Comparison of ENCODE assay signal across 8 cellular contexts in genomic region chr20:34956041-34956458, GRCh38. TPM values are rescaled to one million over a fixed set of nuclear protein-coding genes. Genes with fewer than 3 reads are reported as not detected.
DNase-seq lines count a peak whose midpoint lies in the region; ATAC-seq and TF ChIP-seq lines count a peak whose summit lies in the region.

No MANE protein-coding gene starts in this region.

- no peaks in the 10 kb centered on the region for H3K27me3 Mint-ChIP-seq in activated CD4-positive, alpha-beta memory T cell treated with anti-CD3 and anti-CD28 coated beads for 36 hours

- peaks cover 8% of the 10 kb centered on the region for H3K79me2 ChIP-seq in hepatocyte
- peaks cover 9% of the 10 kb centered on the region for H3K79me2 ChIP-seq in smooth muscle cell (ENCODE audit: low read depth)

- peaks cover 29% of the 10 kb centered on the region for H3K4me1 Mint-ChIP-seq in activated CD4-positive, alpha-beta memory T cell treated with anti-CD3 and anti-CD28 coated beads for 36 hours (ENCODE audit: low read depth)

- POLR2A ChIA-PET in activated CD4-positive, alpha-beta memory T cell treated with anti-CD3 and anti-CD28 coated beads for 36 hours (lab: Charles Lee), result interaction anchor here (0.6 to 2.5 kb wide), 7 partner anchors 15 to 192 kb away, joined by 3 to 16 read pairs (median 3); partner anchors contain the start of genes ACSS2 and GGT7

- H3K27me3 ChIP-seq in H7 (ENCODE audit: control insufficient read depth, insufficient read depth, low read length), result no peaks in the 10 kb centered on the region
- no peaks in the 10 kb centered on the region for H3K27me3 ChIP-seq in hepatocyte
- no peaks in the 10 kb centered on the region for H3K27me3 ChIP-seq in smooth muscle cell (ENCODE audit: low read depth)

- H3K4me2 ChIP-seq in hepatocyte (peak overlapping the region; percentile 88), smooth muscle cell (peak overlapping the region; percentile 89)

- peak overlapping the region; percentile 77 for H3K4me3 ChIP-seq in H7 (ENCODE audit: insufficient read depth, low read depth, low read length)
- H3K4me3 ChIP-seq in hepatocyte, result no peak overlapping the region
- peak overlapping the region; percentile 54 for H3K4me3 ChIP-seq in smooth muscle cell

- no peaks in the 10 kb centered on the region for H3K9me2 ChIP-seq in hepatocyte (replicated peaks; ENCODE audit: insufficient read depth)

- CTCF ChIA-PET in activated CD4-positive, alpha-beta memory T cell treated with anti-CD3 and anti-CD28 coated beads for 36 hours (lab: Charles Lee), result interaction anchor here (0.6 to 7.2 kb wide), 17 partner anchors 12 to 132 kb away, joined by 3 to 139 read pairs (median 3); partner anchors contain the start of genes ACSS2, GGT7 and NCOA6

- no peaks in the 10 kb centered on the region for H3K9me3 Mint-ChIP-seq in activated CD4-positive, alpha-beta memory T cell treated with anti-CD3 and anti-CD28 coated beads for 36 hours

- DNase-seq in H7 (no peak), hepatocyte (ENCODE audit: low spot score) (no peak), smooth muscle cell (lab: John Stamatoyannopoulos, UW; ENCODE audit: unreplicated experiment) (no peak), RKO (ENCODE audit: low spot score) (no peak), middle frontal gyrus (ENCODE audit: extremely low spot score, low spot score) (no peak)
- DNase-seq in activated CD4-positive, alpha-beta memory T cell treated with anti-CD3 and anti-CD28 coated beads for 36 hours, result no peak

- H3K27ac Mint-ChIP-seq in activated CD4-positive, alpha-beta memory T cell treated with anti-CD3 and anti-CD28 coated beads for 36 hours, result peak overlapping the region; percentile 89

- peaks cover 2% of the 10 kb centered on the region for H3K36me3 Mint-ChIP-seq in activated CD4-positive, alpha-beta memory T cell treated with anti-CD3 and anti-CD28 coated beads for 36 hours

- 26% methylated on average over 6 of the region's 6 CpGs for WGBS in hepatocyte (ENCODE audit: low lambda C conversion rate, missing lambda C conversion rate)
- 26% methylated on average over 6 of the region's 6 CpGs for WGBS in smooth muscle cell (ENCODE audit: low lambda C conversion rate)

- H4K20me1 ChIP-seq in hepatocyte (ENCODE audit: insufficient read depth, poor library complexity, severe bottlenecking) (no peaks in the 10 kb centered on the region), smooth muscle cell (ENCODE audit: low read depth) (no peaks in the 10 kb centered on the region)

- intact Hi-C loops in activated CD4-positive, alpha-beta memory T cell treated with anti-CD3 and anti-CD28 coated beads for 36 hours (cut with micrococcal nuclease), result loop anchor here (1.0 to 10.0 kb wide), 5 partner anchors 64 to 249 kb away; partner anchors contain the start of gene NCOA6

- no peaks in the 10 kb centered on the region for H3K9me3 ChIP-seq in hepatocyte (ENCODE audit: low read depth)
- H3K9me3 ChIP-seq in smooth muscle cell (replicated peaks; ENCODE audit: low read depth), result no peaks in the 10 kb centered on the region

- H3K27ac ChIP-seq in hepatocyte (peak overlapping the region; percentile 88), smooth muscle cell (ENCODE audit: low read depth) (peak overlapping the region; percentile 83)

- H3K36me3 ChIP-seq in H7 (replicated peaks; ENCODE audit: control insufficient read depth, insufficient read depth, low read length) (no peaks in the 10 kb centered on the region), hepatocyte (replicated peaks; ENCODE audit: insufficient read depth, low read depth) (no peaks in the 10 kb centered on the region), smooth muscle cell (ENCODE audit: low read depth) (no peaks in the 10 kb centered on the region)

- TF ChIP-seq CTCF in hepatocyte (IDR thresholded peaks at IDR 0.05; ENCODE audit: poor library complexity) (no peak), smooth muscle cell (IDR thresholded peaks at IDR 0.05; ENCODE audit: borderline replicate concordance, insufficient read depth, poor library complexity, severe bottlenecking) (no peak)

- H3K4me1 ChIP-seq in hepatocyte (ENCODE audit: insufficient read depth) (peaks cover 11% of the 10 kb centered on the region), smooth muscle cell (ENCODE audit: low read depth) (peaks cover 11% of the 10 kb centered on the region)

- peak overlapping the region; percentile 82 for H3K9ac ChIP-seq in smooth muscle cell (ENCODE audit: low read depth)

- peaks cover 3% of the 10 kb centered on the region for H3F3A ChIP-seq in smooth muscle cell (ENCODE audit: low read depth)

- peak overlapping the region; percentile 65 for H2AFZ ChIP-seq in hepatocyte
- peak overlapping the region; percentile 36 for H2AFZ ChIP-seq in smooth muscle cell (ENCODE audit: low read depth)

- peak overlapping the region; percentile 92 for H3K4me3 Mint-ChIP-seq in activated CD4-positive, alpha-beta memory T cell treated with anti-CD3 and anti-CD28 coated beads for 36 hours

- no peak for ATAC-seq in HG02852 (IDR thresholded peaks at IDR 0.05; ENCODE audit: unreplicated experiment)
- no peak for ATAC-seq in GM21526 (IDR thresholded peaks at IDR 0.05; ENCODE audit: low FRiP score, unreplicated experiment)

RNA-seq across cellular contexts. Expression of gene MYH7B, which starts 0.4 kb away (rescaled TPM):
- total RNA-seq in H7 (2014; rRNA removed; shearing (Covaris generic)), result 0.10 and 0.18 TPM in 2 replicates
- total RNA-seq in activated CD4-positive, alpha-beta memory T cell treated with anti-CD3 and anti-CD28 coated beads for 36 hours, result under 1 TPM; 0.50 to 0.61 TPM
- total RNA-seq in hepatocyte (0.07 TPM in 1 of 2 replicates, not detected in the other), smooth muscle cell (not detected in 2 replicates)
- polyA plus RNA-seq in hepatocyte (0.42 and 1.9 TPM in 2 replicates), smooth muscle cell (0.67 and 0.70 TPM in 2 replicates)

RNA-seq across cellular contexts. Expression of gene GSS, which starts 0.4 kb away (rescaled TPM):
- total RNA-seq in H7 (2014; rRNA removed; shearing (Covaris generic)), result 72.2 and 75.2 TPM in 2 replicates
- total RNA-seq in activated CD4-positive, alpha-beta memory T cell treated with anti-CD3 and anti-CD28 coated beads for 36 hours, result 10 to 100 TPM; 67.7 to 72.2 TPM
- total RNA-seq in hepatocyte (41.2 and 46.2 TPM in 2 replicates), smooth muscle cell (48.4 and 57.8 TPM in 2 replicates)
- polyA plus RNA-seq in hepatocyte (45.2 and 54.7 TPM in 2 replicates), smooth muscle cell (65.3 and 71.6 TPM in 2 replicates)
